8 cellular contexts compared by ENCODE assay signal in the genomic region with DNA sequence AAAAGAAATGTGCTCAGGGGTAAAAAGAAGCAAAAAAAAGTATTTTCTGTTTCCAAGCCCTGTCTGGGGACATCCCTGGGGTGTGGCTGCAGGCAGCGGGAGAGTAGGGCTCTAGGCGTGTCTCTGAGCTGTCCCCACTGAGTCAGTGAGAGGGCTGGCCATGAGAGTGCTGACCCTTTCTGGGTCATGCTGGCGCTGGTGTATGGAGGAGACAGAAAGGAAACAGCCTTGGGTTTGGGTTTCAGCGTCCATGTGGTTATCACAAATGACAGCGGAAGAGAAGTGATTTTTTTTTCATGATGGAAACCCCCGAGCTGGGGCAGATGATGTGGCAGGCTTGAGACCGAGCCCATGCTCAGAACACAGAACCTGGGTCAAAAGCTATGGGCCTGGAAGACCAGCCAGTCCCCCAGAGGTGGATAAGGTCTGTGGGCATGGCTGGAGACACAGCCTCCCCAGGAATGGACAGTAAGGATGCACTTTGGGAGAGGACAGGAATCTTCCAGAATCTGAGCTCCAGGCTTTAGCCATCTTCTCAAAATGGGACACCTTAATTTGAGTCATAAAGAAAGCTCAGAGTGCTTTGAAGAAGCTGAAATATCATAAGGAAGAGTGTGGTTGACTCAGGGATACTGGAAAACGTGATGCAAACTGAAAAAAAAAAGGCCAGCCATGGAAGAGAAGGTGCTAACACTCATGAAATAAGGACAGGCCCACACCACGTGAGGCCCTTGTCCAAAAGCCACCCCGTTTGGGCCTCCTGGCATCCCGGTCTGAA. TPM values are rescaled to one million over a fixed set of nuclear protein-coding genes. Genes with fewer than 3 reads are reported as not detected.
A peak's percentile ranks its signal among the peaks of the same experiment; 100 is the strongest.
DNase-seq lines count a peak whose midpoint lies in the region; ATAC-seq and TF ChIP-seq lines count a peak whose summit lies in the region.

No MANE protein-coding gene starts in this region.

- H3K4me2 ChIP-seq in OCI-LY3 (ENCODE audit: low read length) = peak overlapping the region; percentile 53
- no peak overlapping the region for H3K4me2 ChIP-seq in mammary epithelial cell (ENCODE audit: insufficient read depth, low read depth, low read length)

- H3K4me3 ChIP-seq in OCI-LY3 (ENCODE audit: low read length) = peak overlapping the region; percentile 34; the same call in 1 of the 2 replicates
- no peak overlapping the region for H3K4me3 ChIP-seq in mammary epithelial cell (replicated peaks in 1 of 3; ENCODE audit: insufficient read depth in 1 of 3, low read depth in 2 of 3, low read length in 3 of 3)
- H3K4me3 ChIP-seq in psoas muscle = no peak overlapping the region

- H3K27ac ChIP-seq in OCI-LY3 (ENCODE audit: low read length) = peak overlapping the region; percentile 76
- no peak overlapping the region for H3K27ac ChIP-seq in mammary epithelial cell (ENCODE audit: insufficient read depth, low read depth, low read length)
- H3K27ac ChIP-seq in psoas muscle = peak overlapping the region; percentile 9
- no peak overlapping the region for H3K27ac ChIP-seq in substantia nigra (ENCODE audit: low read depth, low read length, poor library complexity, severe bottlenecking)

- no peaks in the 10 kb centered on the region for H3K9me3 ChIP-seq in OCI-LY3 (ENCODE audit: insufficient read depth, low read length)
- H3K9me3 ChIP-seq in mammary epithelial cell (replicated peaks; ENCODE audit: insufficient read depth, low read length) = no peaks in the 10 kb centered on the region
- no peaks in the 10 kb centered on the region for H3K9me3 ChIP-seq in psoas muscle

- peaks cover 28% of the 10 kb centered on the region for H3K4me1 ChIP-seq in OCI-LY3 (ENCODE audit: low read length)
- H3K4me1 ChIP-seq in mammary epithelial cell (ENCODE audit: insufficient read depth, low read length) = peaks cover 18% of the 10 kb centered on the region
- peaks cover 11% of the 10 kb centered on the region for H3K4me1 ChIP-seq in psoas muscle

- intact Hi-C loops in mammary epithelial cell (cut with micrococcal nuclease) = no loop called here
- intact Hi-C loops in psoas muscle (cut with DNase I) = no loop called here

- H3K9ac ChIP-seq in OCI-LY3 (ENCODE audit: low read length) (peak overlapping the region; percentile 55), mammary epithelial cell (ENCODE audit: insufficient read depth, low read length) (no peak overlapping the region)

- ATAC-seq in GM18498 (IDR thresholded peaks at IDR 0.05; ENCODE audit: unreplicated experiment) = peak; percentile 57
- ATAC-seq in psoas muscle = peak in 3 of 4 donors; percentile 62 to 78 (median 62)
- no peak for ATAC-seq in HG03457 (IDR thresholded peaks at IDR 0.05; ENCODE audit: unreplicated experiment)

- no TSS peak for BruUV-seq in mammary epithelial cell (replicated peaks; lab: Mats Ljungman, UMichigan)

- no peaks in the 10 kb centered on the region for H3K27me3 ChIP-seq in OCI-LY3 (ENCODE audit: low read depth, low read length)
- H3K27me3 ChIP-seq in mammary epithelial cell (ENCODE audit: insufficient read depth, low read length) = no peaks in the 10 kb centered on the region
- H3K27me3 ChIP-seq in psoas muscle (ENCODE audit: insufficient read depth in 3 of 3, low read length in 2 of 3) = no peaks in the 10 kb centered on the region

- in situ Hi-C loops in mammary epithelial cell (cut with MboI; ENCODE audit: low sequenced_read_pairs in 2 of 2) = no loop called here

- H3K36me3 ChIP-seq in OCI-LY3 (replicated peaks; ENCODE audit: low read depth, low read length) (peaks cover 26% of the 10 kb centered on the region), mammary epithelial cell (ENCODE audit: insufficient read depth, low read length) (no peaks in the 10 kb centered on the region), psoas muscle (ENCODE audit: insufficient read depth in 1 of 2, low read depth in 1 of 2) (no peaks in the 10 kb centered on the region)

- dilution Hi-C loops in mammary epithelial cell (cut with HindIII; ENCODE audit: low sequenced_read_pairs) = no loop called here

- H2AFZ ChIP-seq in OCI-LY3 (ENCODE audit: low read depth, low read length) (no peak overlapping the region), mammary epithelial cell (ENCODE audit: low read depth, low read length) (no peak overlapping the region)

- CTCF ChIA-PET in mammary epithelial cell (lab: Charles Lee; ENCODE audit: low non-redundant PET) = no interaction called here

- DNase-seq in mammary epithelial cell = peak; percentile 17
- DNase-seq in psoas muscle = peak; percentile 83 to 91
- DNase-seq in NCI-H1105 (lab: John Stamatoyannopoulos, UW) = no peak
- DNase-seq in substantia nigra (lab: John Stamatoyannopoulos, UW) = no peak
- no peak for DNase-seq in HK-2 (ENCODE audit: unreplicated experiment)

- TF ChIP-seq CTCF in OCI-LY3 (IDR thresholded peaks at IDR 0.05; ENCODE audit: low read depth, low read length) (no peak), mammary epithelial cell (conservative IDR thresholded peaks at IDR 0.05 in 1 of 2, IDR thresholded peaks at IDR 0.05 in 1 of 2; ENCODE audit: extremely low read depth in 1 of 2, insufficient read depth in 1 of 2, low read depth in 1 of 2, low read length in 2 of 2) (no peak), psoas muscle (IDR thresholded peaks at IDR 0.05) (no peak)

- H4K20me1 ChIP-seq in OCI-LY3 (ENCODE audit: insufficient read depth, low read length) (peaks cover 6% of the 10 kb centered on the region), mammary epithelial cell (ENCODE audit: insufficient read depth, low read length) (no peaks in the 10 kb centered on the region)

- peaks cover 57% of the 10 kb centered on the region for H3K79me2 ChIP-seq in OCI-LY3 (ENCODE audit: low read length)
- no peaks in the 10 kb centered on the region for H3K79me2 ChIP-seq in mammary epithelial cell (ENCODE audit: insufficient read depth, low read length)

- 87% methylated on average over 10 of the region's 11 CpGs for WGBS in mammary epithelial cell (ENCODE audit: low coverage, missing lambda C conversion rate)
- WGBS in psoas muscle, 3 donors = 74 to 82% (median 82%) methylated on average over 11 of the region's 11 CpGs

RNA-seq across cellular contexts. Expression of a gene that starts 36.2 kb away (rescaled TPM):
- 10 to 100 TPM in 1 of 2 donors, 1 to 10 TPM in 1; 3.5 to 13.0 TPM for total RNA-seq in mammary epithelial cell
- 2.4 TPM for polyA plus RNA-seq in mammary epithelial cell
- polyA minus RNA-seq in mammary epithelial cell = 13.3 TPM
- 1 to 10 TPM; 3.4 to 4.7 (median 4.1) TPM for total RNA-seq in psoas muscle
- polyA plus RNA-seq in psoas muscle = 1 to 10 TPM in 1 of 3 donors, under 1 TPM in 2; 0.45 to 1.3 (median 0.96) TPM

RNA-seq across cellular contexts. Expression of a gene that starts 54.6 kb away (rescaled TPM):
- total RNA-seq in mammary epithelial cell (10 to 100 TPM; 21.2 to 34.6 TPM), psoas muscle (10 to 100 TPM; 46.9 to 97.6 (median 57.0) TPM)
- polyA plus RNA-seq in mammary epithelial cell (30.5 TPM), psoas muscle (10 to 100 TPM; 65.5 to 98.7 (median 68.4) TPM)
- polyA minus RNA-seq in mammary epithelial cell = 17.2 TPM

Comparison
In these comparisons a context has a peak if more than half of its experiments do, and no peak if none do; other contexts are left out.
1. H3K27ac ChIP-seq: peak in OCI-LY3 (single experiment) and psoas muscle (single experiment); none in mammary epithelial cell (single experiment) and substantia nigra (single experiment).
2. DNase-seq: peak in mammary epithelial cell (single experiment) and psoas muscle (2 of 2); none in NCI-H1105 (single experiment), substantia nigra (0 of 49) and HK-2 (single experiment).